In genomic region chr17:74163836-74164235, GRCh38 we compare ENCODE assay signal across 1 cellular context.
TF ChIP-seq lines count a peak whose summit lies in the region.

No MANE protein-coding gene starts in this region.

TF ChIP-seq in GM23338, 12 proteins besides CTCF, POLR2A, EP300 and RAD21 (continued from another document):
- TF ChIP-seq ZNF462 (CRISPR knock-in tag; IDR thresholded peaks at IDR 0.05) (no peak), CREB1 (CRISPR knock-in tag; IDR thresholded peaks at IDR 0.05; ENCODE audit: low read depth) (no peak), ZNF114 (CRISPR knock-in tag; IDR thresholded peaks at IDR 0.05) (no peak), EZH2 (IDR thresholded peaks at IDR 0.05; ENCODE audit: low read depth, unreplicated experiment) (no peak), NANOG (IDR thresholded peaks at IDR 0.05; ENCODE audit: borderline replicate concordance) (no peak)
- TF ChIP-seq, protein P1, sequence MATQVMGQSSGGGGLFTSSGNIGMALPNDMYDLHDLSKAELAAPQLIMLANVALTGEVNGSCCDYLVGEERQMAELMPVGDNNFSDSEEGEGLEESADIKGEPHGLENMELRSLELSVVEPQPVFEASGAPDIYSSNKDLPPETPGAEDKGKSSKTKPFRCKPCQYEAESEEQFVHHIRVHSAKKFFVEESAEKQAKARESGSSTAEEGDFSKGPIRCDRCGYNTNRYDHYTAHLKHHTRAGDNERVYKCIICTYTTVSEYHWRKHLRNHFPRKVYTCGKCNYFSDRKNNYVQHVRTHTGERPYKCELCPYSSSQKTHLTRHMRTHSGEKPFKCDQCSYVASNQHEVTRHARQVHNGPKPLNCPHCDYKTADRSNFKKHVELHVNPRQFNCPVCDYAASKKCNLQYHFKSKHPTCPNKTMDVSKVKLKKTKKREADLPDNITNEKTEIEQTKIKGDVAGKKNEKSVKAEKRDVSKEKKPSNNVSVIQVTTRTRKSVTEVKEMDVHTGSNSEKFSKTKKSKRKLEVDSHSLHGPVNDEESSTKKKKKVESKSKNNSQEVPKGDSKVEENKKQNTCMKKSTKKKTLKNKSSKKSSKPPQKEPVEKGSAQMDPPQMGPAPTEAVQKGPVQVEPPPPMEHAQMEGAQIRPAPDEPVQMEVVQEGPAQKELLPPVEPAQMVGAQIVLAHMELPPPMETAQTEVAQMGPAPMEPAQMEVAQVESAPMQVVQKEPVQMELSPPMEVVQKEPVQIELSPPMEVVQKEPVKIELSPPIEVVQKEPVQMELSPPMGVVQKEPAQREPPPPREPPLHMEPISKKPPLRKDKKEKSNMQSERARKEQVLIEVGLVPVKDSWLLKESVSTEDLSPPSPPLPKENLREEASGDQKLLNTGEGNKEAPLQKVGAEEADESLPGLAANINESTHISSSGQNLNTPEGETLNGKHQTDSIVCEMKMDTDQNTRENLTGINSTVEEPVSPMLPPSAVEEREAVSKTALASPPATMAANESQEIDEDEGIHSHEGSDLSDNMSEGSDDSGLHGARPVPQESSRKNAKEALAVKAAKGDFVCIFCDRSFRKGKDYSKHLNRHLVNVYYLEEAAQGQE (IDR thresholded peaks at IDR 0.05; ENCODE audit: unreplicated experiment) = no peak
